ENCODE assay signal across 24 cellular contexts in the genomic region with DNA sequence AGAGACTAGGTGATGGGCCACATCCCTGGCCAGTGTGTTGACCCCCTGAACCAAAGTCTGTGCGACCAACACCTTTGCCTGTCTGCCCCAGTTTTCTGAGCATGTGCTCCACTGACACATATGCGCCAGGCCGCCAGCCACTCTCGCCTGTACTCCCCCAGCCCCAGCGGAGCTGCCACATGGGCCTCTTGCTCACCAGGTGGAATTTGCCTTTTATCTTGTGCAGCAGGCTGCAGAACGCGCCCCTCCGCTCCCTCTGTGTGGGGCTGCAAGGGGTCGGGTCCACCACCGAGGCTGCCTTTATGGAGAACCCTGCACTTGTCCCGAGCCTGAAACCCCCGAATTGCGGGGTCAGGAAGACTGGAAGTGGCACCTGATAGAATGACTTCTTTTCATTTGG.
DNase-seq lines count a peak whose midpoint lies in the region; ATAC-seq, FAIRE-seq and TF ChIP-seq lines count a peak whose summit lies in the region.
"Had no signal": no experiment of that assay in that cellular context is flagged by ENCODE, and none has a peak within 500 bp of the region (broad histone marks: within the 10 kb centered on the region; RNA-seq: fewer than 3 reads in every experiment).

No MANE protein-coding gene starts in this region.

- H3K27ac ChIP-seq in pancreas (peak overlapping the region in 2 of 4 donors; percentile 57 to 70), aorta (ENCODE audit: low read depth in 1 of 2, low read length in 2 of 2) (no peak overlapping the region), small intestine (ENCODE audit: low read depth in 1 of 2, low read length in 1 of 2) (no peak overlapping the region)
- H3K27ac ChIP-seq: 22Rv1; A549; BLaER1 treated with 17β-estradiol and CSF1 and Interleukin-3, amounts not matched to agents 10 nM and 100 nM had no signal

- no peak for FAIRE-seq in pancreas (lab: Jason Lieb, UNC)
- FAIRE-seq in small intestine (lab: Jason Lieb, UNC), result no peak
- FAIRE-seq: A549, GM12891, GM18507, H54 had no signal

- WGBS in pancreas, 2 donors, result 91 to 94% methylated on average over 13 of the region's 13 CpGs
- WGBS in aorta, 2 donors, result 90% methylated on average over 13 of the region's 13 CpGs
- WGBS in small intestine, 3 donors, result 86 to 92% (median 91%) methylated on average over 13 of the region's 13 CpGs

- no peaks in the 10 kb centered on the region for H3K36me3 ChIP-seq in pancreas
- H3K36me3 ChIP-seq in aorta (ENCODE audit: control insufficient read depth in 1 of 2, insufficient read depth in 2 of 2, low read length in 1 of 2), result no peaks in the 10 kb centered on the region
- no peaks in the 10 kb centered on the region for H3K36me3 ChIP-seq in small intestine (ENCODE audit: control insufficient read depth in 2 of 2, insufficient read depth in 2 of 2, low read length in 2 of 2)
- H3K36me3 ChIP-seq: BE2C; BLaER1 treated with 17β-estradiol and CSF1 and Interleukin-3, amounts not matched to agents 10 nM and 100 nM; HAP-1 had no signal

- ATAC-seq in pancreas, result no peak
- peak; percentile 22 for ATAC-seq in aorta (ENCODE audit: low FRiP score)
- ATAC-seq: A549 had no signal

- no peaks in the 10 kb centered on the region for H3K27me3 ChIP-seq in pancreas
- H3K27me3 ChIP-seq in aorta (ENCODE audit: control insufficient read depth in 1 of 2, insufficient read depth in 2 of 2, low read length in 1 of 2), result no peaks in the 10 kb centered on the region
- no peaks in the 10 kb centered on the region for H3K27me3 ChIP-seq in small intestine (ENCODE audit: control insufficient read depth in 2 of 2, insufficient read depth in 2 of 2, low read length in 2 of 2)
- H3K27me3 ChIP-seq: BE2C; BLaER1 treated with 17β-estradiol and CSF1 and Interleukin-3, amounts not matched to agents 10 nM and 100 nM had no signal

- DNase-seq in activated naive CD4-positive, alpha-beta T cell treated with anti-CD3 and anti-CD28 coated beads, Interleukin-2, amount 50 U/mL, for 16 hours, result peak; percentile 10
- DNase-seq in activated naive CD4-positive, alpha-beta T cell treated with Interleukin-2 at 50 U/mL for 16 hours, result no peak
- DNase-seq in pancreas (peak in 4 of 6 donors; percentile 7 to 49 (median 36)), aorta (no peak), A172 (ENCODE audit: low spot score) (no peak), small intestine (no peak)
- DNase-seq: ACHN; AML-193; BE2C; Calu3; CD4-positive, alpha-beta memory T cell; COR-L47; DMS53; DMS79 treated with DMSO at 0.1 percent for 48 hours; GF-D8; GOT3; HFFc6 had no signal

- intact Hi-C loops in pancreas (cut with DNase I) (no loop called here), aorta (cut with DNase I) (no loop called here)

- TF ChIP-seq CTCF in pancreas (IDR thresholded peaks at IDR 0.05), result no peak

- H3K4me3 ChIP-seq in pancreas (no peak overlapping the region), aorta (ENCODE audit: low read length in 2 of 2) (no peak overlapping the region), small intestine (ENCODE audit: low read depth in 1 of 2, low read length in 2 of 2) (no peak overlapping the region)
- H3K4me3 ChIP-seq: A549; BLaER1 treated with 17β-estradiol and CSF1 and Interleukin-3, amounts not matched to agents 10 nM and 100 nM; HAP-1 had no signal

- H3K4me1 ChIP-seq in pancreas (peaks cover 0 to 13% (median 6%) of the 10 kb centered on the region in 3 donors), aorta (ENCODE audit: control insufficient read depth in 1 of 2, insufficient read depth in 2 of 2, low read length in 2 of 2) (no peaks in the 10 kb centered on the region), small intestine (ENCODE audit: control insufficient read depth in 2 of 2, insufficient read depth in 1 of 2, low read depth in 1 of 2, low read length in 1 of 2) (no peaks in the 10 kb centered on the region)
- H3K4me1 ChIP-seq: A549; BE2C; BLaER1 treated with 17β-estradiol and CSF1 and Interleukin-3, amounts not matched to agents 10 nM and 100 nM; HAP-1 had no signal

- H3K9me3 ChIP-seq in pancreas (no peaks in the 10 kb centered on the region), aorta (ENCODE audit: control insufficient read depth, low read length) (no peaks in the 10 kb centered on the region), small intestine (ENCODE audit: control insufficient read depth, low read depth) (no peaks in the 10 kb centered on the region)
- H3K9me3 ChIP-seq: A549; BE2C; BLaER1 treated with 17β-estradiol and CSF1 and Interleukin-3, amounts not matched to agents 10 nM and 100 nM; HAP-1 had no signal

Comparison
In these comparisons a context has a peak if more than half of its experiments do, and no peak if none do; other contexts are left out.
1. DNase-seq: peak in activated naive CD4-positive, alpha-beta T cell treated with anti-CD3 and anti-CD28 coated beads, Interleukin-2, amount 50 U/mL, for 16 hours (single experiment) and pancreas (4 of 6); none in activated naive CD4-positive, alpha-beta T cell treated with Interleukin-2 at 50 U/mL for 16 hours (single experiment), aorta (0 of 2), A172 (single experiment) and small intestine (single experiment).